ENCODE assay signal across 25 cellular contexts in genomic region chr4:112377701-112378620, GRCh38.
"Had no signal": no experiment of that assay in that cellular context is flagged by ENCODE, and none has a peak within 500 bp of the region (broad histone marks: within the 10 kb centered on the region; RNA-seq: fewer than 3 reads in every experiment).

No MANE protein-coding gene starts in this region.

- H3K9me3 ChIP-seq: right atrium auricular region, testis, tibial nerve, upper lobe of right lung, vagina had no signal

- ATAC-seq: esophagus mucosa; left cardiac atrium; left ventricle myocardium superior; stimulated activated effector memory CD8-positive, alpha-beta T cell treated with anti-CD3 and anti-CD28 coated beads, Interleukin-12 subunit alpha, Interleukin-12 subunit beta, amount 100 ng/mL, for 72 hours; upper lobe of right lung had no signal

- H3K4me1 Mint-ChIP-seq: stimulated activated effector memory CD8-positive, alpha-beta T cell treated with anti-CD3 and anti-CD28 coated beads, Interleukin-12 subunit alpha, Interleukin-12 subunit beta, amount 100 ng/mL, for 72 hours had no signal

- H3K27ac ChIP-seq: dorsolateral prefrontal cortex, hepatocyte, right atrium auricular region, testis, upper lobe of right lung, vagina had no signal

- H3K79me2 ChIP-seq: hepatocyte had no signal

- H3K27ac Mint-ChIP-seq: nephron; stimulated activated effector memory CD8-positive, alpha-beta T cell treated with anti-CD3 and anti-CD28 coated beads, Interleukin-12 subunit alpha, Interleukin-12 subunit beta, amount 100 ng/mL, for 72 hours; stimulated activated naive CD8-positive, alpha-beta T cell treated with anti-CD3 and anti-CD28 coated beads, Interleukin-15, Interleukin-2, amounts not matched to agents 100 ng/mL and 50 ng/mL, for 24 hours had no signal

- H3K9me3 Mint-ChIP-seq: stimulated activated effector memory CD8-positive, alpha-beta T cell treated with anti-CD3 and anti-CD28 coated beads, Interleukin-12 subunit alpha, Interleukin-12 subunit beta, amount 100 ng/mL, for 72 hours; stimulated activated naive CD8-positive, alpha-beta T cell treated with anti-CD3 and anti-CD28 coated beads, Interleukin-15, Interleukin-2, amounts not matched to agents 100 ng/mL and 50 ng/mL, for 24 hours had no signal

- H3K36me3 ChIP-seq: right atrium auricular region had no signal

- H3K4me3 ChIP-seq: dorsolateral prefrontal cortex, lung, right atrium auricular region, testis, upper lobe of right lung, vagina had no signal

- H3K27me3 Mint-ChIP-seq: stimulated activated naive CD8-positive, alpha-beta T cell treated with anti-CD3 and anti-CD28 coated beads, Interleukin-15, Interleukin-2, amounts not matched to agents 100 ng/mL and 50 ng/mL, for 24 hours had no signal

- H3K36me3 Mint-ChIP-seq: stimulated activated effector memory CD8-positive, alpha-beta T cell treated with anti-CD3 and anti-CD28 coated beads, Interleukin-12 subunit alpha, Interleukin-12 subunit beta, amount 100 ng/mL, for 72 hours had no signal

- H3K27me3 ChIP-seq: right atrium auricular region, testis, tibial nerve, upper lobe of right lung, vagina had no signal

- H3K4me1 ChIP-seq: right atrium auricular region, testis, upper lobe of right lung, vagina had no signal

- H2AFZ ChIP-seq: hepatocyte had no signal

- H3K4me3 Mint-ChIP-seq: nephron; stimulated activated effector memory CD8-positive, alpha-beta T cell treated with anti-CD3 and anti-CD28 coated beads, Interleukin-12 subunit alpha, Interleukin-12 subunit beta, amount 100 ng/mL, for 72 hours; stimulated activated naive CD8-positive, alpha-beta T cell treated with anti-CD3 and anti-CD28 coated beads, Interleukin-15, Interleukin-2, amounts not matched to agents 100 ng/mL and 50 ng/mL, for 24 hours had no signal

- DNase-seq: cortex of kidney; dorsolateral prefrontal cortex; effector memory CD4-positive, alpha-beta T cell; head of caudate nucleus; kidney; left cardiac atrium; left ventricle myocardium superior; mesenchymal stem cell; midbrain; posterior cingulate gyrus; small intestine; stimulated activated CD4-positive, alpha-beta T cell treated with anti-CD3 and anti-CD28 coated beads, Interleukin-12 subunit alpha, Interleukin-12 subunit beta, amount 100 ng/mL, for 4 hours; stimulated activated CD4-positive, alpha-beta T cell treated with anti-CD3 and anti-CD28 coated beads, Interleukin-4, amount 100 ng/mL, for 1 hour; stimulated activated CD8-positive, alpha-beta memory T cell treated with anti-CD3 and anti-CD28 coated beads, Interleukin-4, amount 100 ng/mL, for 48 hours; testis; upper lobe of right lung had no signal
